ENCODE assay signal across 8 cellular contexts in genomic region chr4:119559044-119559647, GRCh38.
DNase-seq lines count a peak whose midpoint lies in the region; ATAC-seq and TF ChIP-seq lines count a peak whose summit lies in the region.

No MANE protein-coding gene starts in this region.

- no peaks in the 10 kb centered on the region for H3K4me1 Mint-ChIP-seq in activated CD8-positive, alpha-beta T cell treated with anti-CD3 and anti-CD28 coated beads for 36 hours (ENCODE audit: low read depth)
- no peaks in the 10 kb centered on the region for H3K4me1 Mint-ChIP-seq in activated CD8-positive, alpha-beta T cell treated with anti-CD3 and anti-CD28 coated beads, Interleukin-2, amount 10 ng/mL, durations not matched to agents 7 days and 5 days (ENCODE audit: low read depth)

- peaks cover 8% of the 10 kb centered on the region for H3K9me3 Mint-ChIP-seq in activated CD8-positive, alpha-beta T cell treated with anti-CD3 and anti-CD28 coated beads for 36 hours
- H3K9me3 Mint-ChIP-seq in activated CD8-positive, alpha-beta T cell treated with anti-CD3 and anti-CD28 coated beads, Interleukin-2, amount 10 ng/mL, durations not matched to agents 7 days and 5 days (ENCODE audit: insufficient read depth): peaks cover 14% of the 10 kb centered on the region

- H3K4me3 Mint-ChIP-seq in activated CD8-positive, alpha-beta T cell treated with anti-CD3 and anti-CD28 coated beads for 36 hours: no peak overlapping the region
- no peak overlapping the region for H3K4me3 Mint-ChIP-seq in activated CD8-positive, alpha-beta T cell treated with anti-CD3 and anti-CD28 coated beads, Interleukin-2, amount 10 ng/mL, durations not matched to agents 7 days and 5 days

- no peak for DNase-seq in activated CD8-positive, alpha-beta T cell treated with anti-CD3 and anti-CD28 coated beads for 36 hours
- DNase-seq in activated CD8-positive, alpha-beta T cell treated with anti-CD3 and anti-CD28 coated beads, Interleukin-2, amount 10 ng/mL, durations not matched to agents 7 days and 5 days: no peak
- DNase-seq in NCI-H345 (lab: John Stamatoyannopoulos, UW) (peak; percentile 4), dermis blood vessel endothelial cell (peak; percentile 64), non-pigmented ciliary epithelial cell (ENCODE audit: low read depth) (peak; percentile 22)
- DNase-seq in activated CD4-positive, alpha-beta T cell treated with anti-CD3 and anti-CD28 coated beads for 48 hours: no peak

- no peak for ATAC-seq in activated CD8-positive, alpha-beta T cell treated with anti-CD3 and anti-CD28 coated beads for 36 hours
- no peak for ATAC-seq in activated CD8-positive, alpha-beta T cell treated with anti-CD3 and anti-CD28 coated beads, Interleukin-2, amount 10 ng/mL, durations not matched to agents 7 days and 5 days
- ATAC-seq in HG03095 (IDR thresholded peaks at IDR 0.05; ENCODE audit: unreplicated experiment): no peak
- ATAC-seq in GM18909 (IDR thresholded peaks at IDR 0.05; ENCODE audit: poor library complexity, unreplicated experiment): no peak

- intact Hi-C loops in activated CD8-positive, alpha-beta T cell treated with anti-CD3 and anti-CD28 coated beads for 36 hours (cut with micrococcal nuclease): no loop called here

- TF ChIP-seq CTCF in activated CD8-positive, alpha-beta T cell treated with anti-CD3 and anti-CD28 coated beads for 36 hours (IDR thresholded peaks at IDR 0.05): peak; percentile 47

- POLR2A ChIA-PET in activated CD8-positive, alpha-beta T cell treated with anti-CD3 and anti-CD28 coated beads for 36 hours (lab: Charles Lee): interaction anchor here (0.7 kb wide), 1 partner anchor 729 kb away, joined by 3 read pairs; no protein-coding TSS in a partner anchor
- POLR2A ChIA-PET in activated CD8-positive, alpha-beta T cell treated with anti-CD3 and anti-CD28 coated beads, Interleukin-2, amount 10 ng/mL, durations not matched to agents 7 days and 5 days (lab: Charles Lee): no interaction called here

- CTCF ChIA-PET in activated CD8-positive, alpha-beta T cell treated with anti-CD3 and anti-CD28 coated beads for 36 hours (lab: Charles Lee): interaction anchor here (1.1 to 2.7 kb wide), 2 partner anchors 69 to 490 kb away, joined by 3 to 24 read pairs; partner anchors contain the start of gene PDE5A
- CTCF ChIA-PET in activated CD8-positive, alpha-beta T cell treated with anti-CD3 and anti-CD28 coated beads, Interleukin-2, amount 10 ng/mL, durations not matched to agents 7 days and 5 days (lab: Charles Lee): interaction anchor here (0.7 to 3.8 kb wide), 4 partner anchors 69 to 509 kb away, joined by 3 to 20 read pairs (median 5); partner anchors contain the start of gene PDE5A

- H3K27me3 Mint-ChIP-seq in activated CD8-positive, alpha-beta T cell treated with anti-CD3 and anti-CD28 coated beads for 36 hours: no peaks in the 10 kb centered on the region
- H3K27me3 Mint-ChIP-seq in activated CD8-positive, alpha-beta T cell treated with anti-CD3 and anti-CD28 coated beads, Interleukin-2, amount 10 ng/mL, durations not matched to agents 7 days and 5 days (ENCODE audit: low read depth): no peaks in the 10 kb centered on the region

- peaks cover 4% of the 10 kb centered on the region for H3K36me3 Mint-ChIP-seq in activated CD8-positive, alpha-beta T cell treated with anti-CD3 and anti-CD28 coated beads for 36 hours (ENCODE audit: low read depth)
- no peaks in the 10 kb centered on the region for H3K36me3 Mint-ChIP-seq in activated CD8-positive, alpha-beta T cell treated with anti-CD3 and anti-CD28 coated beads, Interleukin-2, amount 10 ng/mL, durations not matched to agents 7 days and 5 days (ENCODE audit: low read depth)

- no peak overlapping the region for H3K27ac Mint-ChIP-seq in activated CD8-positive, alpha-beta T cell treated with anti-CD3 and anti-CD28 coated beads for 36 hours
- no peak overlapping the region for H3K27ac Mint-ChIP-seq in activated CD8-positive, alpha-beta T cell treated with anti-CD3 and anti-CD28 coated beads, Interleukin-2, amount 10 ng/mL, durations not matched to agents 7 days and 5 days

Comparison
In these comparisons a context has a peak if more than half of its experiments do, and no peak if none do; other contexts are left out.
1. DNase-seq: peak in NCI-H345 (single experiment), dermis blood vessel endothelial cell (single experiment) and non-pigmented ciliary epithelial cell (single experiment); none in activated CD8-positive, alpha-beta T cell treated with anti-CD3 and anti-CD28 coated beads for 36 hours (single experiment), activated CD8-positive, alpha-beta T cell treated with anti-CD3 and anti-CD28 coated beads, Interleukin-2, amount 10 ng/mL, durations not matched to agents 7 days and 5 days (single experiment) and activated CD4-positive, alpha-beta T cell treated with anti-CD3 and anti-CD28 coated beads for 48 hours (single experiment).